ENCODE assay signal across 14 cellular contexts in the genomic region with DNA sequence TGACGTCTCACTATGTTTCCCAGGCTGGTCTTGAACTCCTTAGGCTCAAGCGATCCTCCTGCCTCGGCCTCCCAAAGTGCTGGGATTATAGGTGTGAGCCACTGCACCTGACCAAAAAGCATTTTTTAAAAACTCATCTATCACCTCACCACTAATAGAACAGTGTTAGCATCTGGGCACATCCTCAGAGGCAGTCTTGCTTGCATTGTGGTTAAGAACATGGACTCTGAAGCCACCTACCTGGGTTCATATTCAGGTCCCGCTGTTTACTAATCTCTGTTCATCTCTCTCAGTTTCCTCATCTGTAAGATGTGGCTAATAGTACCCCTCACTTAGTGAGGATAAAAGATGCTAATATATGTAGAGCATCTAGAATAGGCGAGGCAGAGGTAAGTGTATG.
"Had no signal": no experiment of that assay in that cellular context is flagged by ENCODE, and none has a peak within 500 bp of the region (broad histone marks: within the 10 kb centered on the region; RNA-seq: fewer than 3 reads in every experiment).

No MANE protein-coding gene starts in this region.

- ATAC-seq: esophagus mucosa, gastrocnemius medialis, lower lobe of right lung had no signal

- H3K9me3 Mint-ChIP-seq: mesothelial cell of epicardium, neural progenitor cell had no signal

- DNase-seq: activated effector memory CD4-positive, alpha-beta T cell treated with Interleukin-2 at 50 U/mL for 16 hours; activated naive CD4-positive, alpha-beta T cell treated with anti-CD3 and anti-CD28 coated beads, Interleukin-2, amount 50 U/mL, for 16 hours; activated T-cell treated with anti-CD3 and anti-CD28 coated beads for 4 hours; cerebellar nuclear complex; effector CD4-positive, alpha-beta T cell; gastrocnemius medialis; head of caudate nucleus; lower lobe of right lung; stimulated activated CD4-positive, alpha-beta T cell treated with anti-CD3 and anti-CD28 coated beads, Interleukin-1b, Interleukin-23, amount 100 ng/mL, for 48 hours; stomach had no signal

- H3K4me1 Mint-ChIP-seq: neural progenitor cell had no signal

- H3K27ac Mint-ChIP-seq: neural progenitor cell, progenitor cell of endocrine pancreas had no signal

- H3K27ac ChIP-seq: gastrocnemius medialis, lower lobe of right lung, neural progenitor cell, stomach had no signal

- H3K4me3 Mint-ChIP-seq: mesothelial cell of epicardium, neural progenitor cell had no signal

- H3K4me3 ChIP-seq: gastrocnemius medialis, lower lobe of right lung, neural progenitor cell, stomach had no signal

- H3K4me1 ChIP-seq: lower lobe of right lung, neural progenitor cell had no signal

- H3K4me2 ChIP-seq: neural progenitor cell had no signal

- H3K36me3 Mint-ChIP-seq: mesothelial cell of epicardium, neural progenitor cell had no signal

- H3K9ac ChIP-seq: neural progenitor cell had no signal

- H3K27me3 ChIP-seq: gastrocnemius medialis, neural progenitor cell, stomach had no signal

- H3K27me3 Mint-ChIP-seq: progenitor cell of endocrine pancreas had no signal

- H3K36me3 ChIP-seq: gastrocnemius medialis, lower lobe of right lung, neural progenitor cell, stomach had no signal

- H2AFZ ChIP-seq: neural progenitor cell had no signal

- H3K9me3 ChIP-seq: gastrocnemius medialis, lower lobe of right lung, stomach had no signal
